ENCODE assay signal across 13 cellular contexts in the genomic region with DNA sequence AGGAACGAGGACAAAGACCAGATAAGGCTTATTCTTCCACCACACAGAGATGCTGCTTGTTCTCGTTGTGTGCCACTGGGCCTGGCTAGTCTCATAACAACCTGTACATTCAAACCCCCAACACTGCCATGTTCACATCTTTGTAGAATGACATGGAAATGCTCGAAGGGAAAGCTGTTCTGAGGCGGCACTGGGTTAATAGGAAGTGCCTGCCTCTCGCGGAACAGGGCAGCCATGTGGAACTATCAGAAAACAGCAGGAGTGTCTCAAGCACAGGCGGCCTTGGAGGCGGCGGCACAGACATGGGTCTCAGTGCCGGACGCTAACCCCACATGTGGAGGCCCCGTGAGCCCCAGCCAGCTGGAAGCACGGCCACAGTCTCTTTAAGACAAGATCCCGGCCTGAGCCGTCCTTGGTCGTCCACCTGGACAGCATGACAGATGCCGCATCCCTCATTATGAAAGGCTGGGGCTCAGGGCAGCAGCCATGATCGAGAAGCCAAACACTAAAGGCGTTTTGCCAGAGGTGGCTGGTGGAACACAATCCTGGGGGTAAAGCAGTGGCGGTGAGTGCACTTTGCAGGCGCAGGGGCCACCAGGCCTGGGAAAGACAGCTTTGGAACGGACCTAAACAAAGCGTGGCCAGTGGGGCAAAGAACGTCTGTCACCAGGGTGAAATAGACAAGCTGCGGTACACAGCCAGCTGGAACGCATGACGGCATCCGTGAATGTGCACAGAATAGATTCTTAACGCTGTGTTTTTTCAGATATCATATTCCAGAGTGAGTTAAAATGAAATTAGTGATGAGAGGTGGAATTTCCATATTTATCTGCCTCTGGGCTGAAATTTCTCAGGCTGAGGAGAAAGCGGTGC.
A peak's percentile ranks its signal among the peaks of the same experiment; 100 is the strongest.
DNase-seq lines count a peak whose midpoint lies in the region; ATAC-seq and TF ChIP-seq lines count a peak whose summit lies in the region.
"Had no signal": no experiment of that assay in that cellular context is flagged by ENCODE, and none has a peak within 500 bp of the region (broad histone marks: within the 10 kb centered on the region; RNA-seq: fewer than 3 reads in every experiment).

No MANE protein-coding gene starts in this region.

- H3K27ac ChIP-seq in HL-60 (replicated peaks) (peak overlapping the region; percentile 78), caudate nucleus (ENCODE audit: low read depth, low read length) (peak overlapping the region; percentile 92)

- no peak for ATAC-seq in HG03565 (IDR thresholded peaks at IDR 0.05; ENCODE audit: unreplicated experiment)
- ATAC-seq: Panc1 had no signal

- H3K4me3 ChIP-seq in HL-60 (replicated peaks; ENCODE audit: insufficient read depth, low read length) (peak overlapping the region; percentile 25; the same call in 1 of the 2 replicates), skeletal muscle satellite cell (ENCODE audit: low read length) (peak overlapping the region; percentile 49)

- DNase-seq in HL-60 (ENCODE audit: low read depth in 1 of 2, low spot score in 1 of 2) (no peak), caudate nucleus (lab: John Stamatoyannopoulos, UW) (peak in 18 of 61 donors; percentile 31 to 72 (median 51)), left kidney (ENCODE audit: low read depth, low spot score) (peak; percentile 83), dedifferentiated amniotic fluid mesenchymal stem cell (ENCODE audit: extremely low spot score) (no peak), NK-92 (lab: John Stamatoyannopoulos, UW; ENCODE audit: unreplicated experiment) (no peak)
- no peak for DNase-seq in activated naive CD4-positive, alpha-beta T cell treated with Interleukin-2 at 50 U/mL for 16 hours
- DNase-seq: activated CD4-positive, alpha-beta T cell treated with anti-CD3 and anti-CD28 coated beads for 1 hour; EL; NCI-H1417 treated with DMSO at 0.1 percent for 48 hours; stimulated activated CD4-positive, alpha-beta T cell treated with anti-CD3 and anti-CD28 coated beads, Interleukin-1b, Interleukin-23, amount 100 ng/mL, for 48 hours had no signal

- no peak for TF ChIP-seq CTCF in HL-60 (IDR thresholded peaks at IDR 0.05; ENCODE audit: insufficient read depth, low read length)

- no peaks in the 10 kb centered on the region for H3K9me3 ChIP-seq in skeletal muscle satellite cell (replicated peaks; ENCODE audit: low read length)

- H3K27me3 ChIP-seq in HL-60 (ENCODE audit: insufficient read depth, poor library complexity, severe bottlenecking) (no peaks in the 10 kb centered on the region), skeletal muscle satellite cell (ENCODE audit: control insufficient read depth, insufficient read depth, low read length) (no peaks in the 10 kb centered on the region)

- no peaks in the 10 kb centered on the region for H3K36me3 ChIP-seq in skeletal muscle satellite cell (ENCODE audit: insufficient read depth, low read length)

- H3K4me2 ChIP-seq in skeletal muscle satellite cell (ENCODE audit: low read length): peak overlapping the region; percentile 68

- H3K4me1 ChIP-seq in skeletal muscle satellite cell (ENCODE audit: control insufficient read depth, insufficient read depth, low read length): peaks cover 12% of the 10 kb centered on the region

- peak overlapping the region; percentile 11 for H3K9ac ChIP-seq in skeletal muscle satellite cell (ENCODE audit: low read depth, low read length)
